Comparison of ENCODE assay signal across 1 cellular context in genomic region chr6:31665501-31666336, GRCh38.
TF ChIP-seq lines count a peak whose summit lies in the region.

TSS of gene CSNK2B (plus strand) at chr6:31666080. CDS start at chr6:31666832, 752 bp downstream.

TF ChIP-seq in K562, 482 proteins besides CTCF, POLR2A, EP300 and RAD21 (continued from another document and continues in another):
- TF ChIP-seq ARID4B (CRISPR knock-in tag; IDR thresholded peaks at IDR 0.05) (peak; percentile 30), ZBTB40 (IDR thresholded peaks at IDR 0.05) (peak; percentile 98), ZBTB40 (CRISPR knock-in tag; IDR thresholded peaks at IDR 0.05) (no peak), CTCFL (IDR thresholded peaks at IDR 0.05; ENCODE audit: borderline replicate concordance, insufficient read depth, low read depth, low read length, poor library complexity, severe bottlenecking) (peak; percentile 92), RBBP5 (IDR thresholded peaks at IDR 0.05; ENCODE audit: borderline replicate concordance, insufficient read depth, low read length, poor library complexity, severe bottlenecking) (peak; percentile 98), NFRKB (IDR thresholded peaks at IDR 0.05; ENCODE audit: low read depth) (peak; percentile 94), CBX1 (IDR thresholded peaks at IDR 0.05; ENCODE audit: low read depth) (no peak), POLR2H (tag; IDR thresholded peaks at IDR 0.05; ENCODE audit: low read depth) (no peak), ZBTB12 (CRISPR knock-in tag; IDR thresholded peaks at IDR 0.05) (peak; percentile 80), POLR2G (IDR thresholded peaks at IDR 0.05; ENCODE audit: low read depth, low read length) (peak; percentile 97), ETV1 (tag; conservative IDR thresholded peaks at IDR 0.05; ENCODE audit: low read depth) (peak; percentile 95), ZNF12 (CRISPR knock-in tag; IDR thresholded peaks at IDR 0.05) (no peak; the same call in 1 of the 2 replicates), DLX4 (CRISPR knock-in tag; IDR thresholded peaks at IDR 0.05) (no peak), KLF13 (tag; IDR thresholded peaks at IDR 0.05; ENCODE audit: borderline replicate concordance, low read depth) (peak; percentile 55; the same call in 1 of the 2 replicates), RBM25 (IDR thresholded peaks at IDR 0.05; ENCODE audit: low read depth, low read length, severe bottlenecking) (no peak), ZBTB17 (CRISPR knock-in tag; IDR thresholded peaks at IDR 0.05) (no peak; the same call in 1 of the 2 replicates), HDAC2 (IDR thresholded peaks at IDR 0.05) (peak; percentile 89), MAX (CRISPR knock-in tag; IDR thresholded peaks at IDR 0.05) (peak; percentile 59), CREB3 (tag; conservative IDR thresholded peaks at IDR 0.05; ENCODE audit: low read depth) (peak; percentile 52; the same call in 1 of the 2 replicates), TAF1 (IDR thresholded peaks at IDR 0.05; ENCODE audit: control insufficient read depth, extremely low read depth, insufficient read depth, low read length, severe bottlenecking) (peak; percentile 93), MXD1 (CRISPR knock-in tag; IDR thresholded peaks at IDR 0.05; ENCODE audit: borderline replicate concordance, poor library complexity, severe bottlenecking) (no peak), NFE2L1 (tag; IDR thresholded peaks at IDR 0.05; ENCODE audit: borderline replicate concordance, low read depth) (no peak), DEAF1 (CRISPR knock-in tag; IDR thresholded peaks at IDR 0.05) (0 out of 2 replicates have a peak, but pooled peaks have one; percentile 40), FOXK1 (CRISPR knock-in tag; IDR thresholded peaks at IDR 0.05; ENCODE audit: borderline replicate concordance) (peak; percentile 78; the same call in 1 of the 2 replicates), ARID3A (IDR thresholded peaks at IDR 0.05; ENCODE audit: borderline replicate concordance, low read depth, low read length) (no peak), ZNF121 (CRISPR knock-in tag; conservative IDR thresholded peaks at IDR 0.05) (no peak), ETS1 (conservative IDR thresholded peaks at IDR 0.05; ENCODE audit: control insufficient read depth, low read depth, low read length) (peak; percentile 98), CBX5 (IDR thresholded peaks at IDR 0.05; ENCODE audit: borderline replicate concordance, low read depth) (no peak)
